Comparison of ENCODE assay signal across 27 cellular contexts in genomic region chr11:64698427-64698826, GRCh38. TPM values are rescaled to one million over a fixed set of nuclear protein-coding genes. Genes with fewer than 3 reads are reported as not detected.
"Had no signal": no experiment of that assay in that cellular context is flagged by ENCODE, and none has a peak within 500 bp of the region (broad histone marks: within the 10 kb centered on the region; RNA-seq: fewer than 3 reads in every experiment).

No MANE protein-coding gene starts in this region.

- H3K27me3 ChIP-seq: pancreas, thyroid gland, upper lobe of left lung, uterus had no signal

- H3K27ac Mint-ChIP-seq: naive thymus-derived CD4-positive, alpha-beta T cell; natural killer cell; nephron; progenitor cell of endocrine pancreas; stimulated activated naive B cell treated with anti-CD40 and anti-IgM and Interleukin-4, amounts not matched to agents 10 μg/mL and 1 μg/mL and 100 μg/mL, for 72 hours; stimulated activated naive CD8-positive, alpha-beta T cell treated with anti-CD3 and anti-CD28 coated beads, Interleukin-15, Interleukin-2, amounts not matched to agents 100 ng/mL and 50 ng/mL, for 24 hours had no signal

- H3K4me3 ChIP-seq: neural progenitor cell, pancreas, psoas muscle, right lobe of liver, sigmoid colon, stomach, thoracic aorta, thyroid gland, tibial nerve, upper lobe of left lung, uterus had no signal

- H3K4me2 ChIP-seq: neural progenitor cell had no signal

- H2AFZ ChIP-seq: neural progenitor cell had no signal

- H3K4me3 Mint-ChIP-seq: naive thymus-derived CD4-positive, alpha-beta T cell; natural killer cell; nephron; neural progenitor cell; stimulated activated naive B cell treated with anti-CD40 and anti-IgM and Interleukin-4, amounts not matched to agents 10 μg/mL and 1 μg/mL and 100 μg/mL, for 72 hours; stimulated activated naive CD8-positive, alpha-beta T cell treated with anti-CD3 and anti-CD28 coated beads, Interleukin-15, Interleukin-2, amounts not matched to agents 100 ng/mL and 50 ng/mL, for 24 hours had no signal

- H3K4me1 Mint-ChIP-seq: natural killer cell had no signal

- ATAC-seq: naive thymus-derived CD4-positive, alpha-beta T cell; natural killer cell; pancreas; psoas muscle; right cardiac atrium; stimulated activated naive B cell treated with anti-CD40 and anti-IgM and Interleukin-4, amounts not matched to agents 10 μg/mL and 1 μg/mL and 100 μg/mL, for 72 hours had no signal

- H3K36me3 Mint-ChIP-seq: naive thymus-derived CD4-positive, alpha-beta T cell; natural killer cell; neural progenitor cell; stimulated activated naive B cell treated with anti-CD40 and anti-IgM and Interleukin-4, amounts not matched to agents 10 μg/mL and 1 μg/mL and 100 μg/mL, for 72 hours had no signal

- H3K9me3 Mint-ChIP-seq: naive thymus-derived CD4-positive, alpha-beta T cell; natural killer cell; nephron; stimulated activated naive B cell treated with anti-CD40 and anti-IgM and Interleukin-4, amounts not matched to agents 10 μg/mL and 1 μg/mL and 100 μg/mL, for 72 hours; stimulated activated naive CD8-positive, alpha-beta T cell treated with anti-CD3 and anti-CD28 coated beads, Interleukin-15, Interleukin-2, amounts not matched to agents 100 ng/mL and 50 ng/mL, for 24 hours had no signal

- H3K9me3 ChIP-seq: pancreas, psoas muscle, right lobe of liver, sigmoid colon, stomach, thoracic aorta, thyroid gland, tibial nerve, upper lobe of left lung, uterus had no signal

- DNase-seq: naive thymus-derived CD4-positive, alpha-beta T cell; natural killer cell; occipital lobe; pancreas; psoas muscle; right cardiac atrium; right lobe of liver; sigmoid colon; small intestine; stimulated activated CD4-positive, alpha-beta T cell treated with anti-CD3 and anti-CD28 coated beads, Interleukin-12 subunit alpha, Interleukin-12 subunit beta, amount 100 ng/mL, for 4 hours; stimulated activated CD4-positive, alpha-beta T cell treated with anti-CD3 and anti-CD28 coated beads, Interleukin-1b, Interleukin-23, amount 100 ng/mL, for 48 hours; stimulated activated CD4-positive, alpha-beta T cell treated with anti-CD3 and anti-CD28 coated beads, Interleukin-4, amount 100 ng/mL, for 1 hour; stimulated activated CD4-positive, alpha-beta T cell treated with anti-CD3 and anti-CD28 coated beads, Interleukin-4, amount 100 ng/mL, for 4 hours; stimulated activated CD8-positive, alpha-beta memory T cell treated with anti-CD3 and anti-CD28 coated beads, Interleukin-4, amount 100 ng/mL, for 48 hours; stimulated activated naive B cell treated with anti-CD40 and anti-IgM and Interleukin-4, amounts not matched to agents 10 μg/mL and 1 μg/mL and 100 μg/mL, for 72 hours; stimulated activated naive CD4-positive, alpha-beta T cell treated with Interleukin-2 at 50 U/mL for 16 hours; stomach; thyroid gland; trophoblast cell; upper lobe of left lung; uterus had no signal

- H3K36me3 ChIP-seq: neural progenitor cell, pancreas, right lobe of liver, sigmoid colon, stomach, thoracic aorta, thyroid gland, tibial nerve, upper lobe of left lung, uterus had no signal

- H3K27ac ChIP-seq: neural progenitor cell, pancreas, psoas muscle, right lobe of liver, sigmoid colon, stomach, thoracic aorta, thyroid gland, tibial nerve, upper lobe of left lung, uterus had no signal

- H3K4me1 ChIP-seq: pancreas, psoas muscle, right lobe of liver, sigmoid colon, stomach, thyroid gland, tibial nerve, upper lobe of left lung, uterus had no signal

RNA-seq across cellular contexts. Expression of gene NRXN2, which starts 24.6 kb away (rescaled TPM):
- polyA plus RNA-seq: naive thymus-derived CD4-positive, alpha-beta T cell had no signal
